Comparison of ENCODE assay signal across 9 cellular contexts in genomic region chr16:80932725-80933124, GRCh38.
DNase-seq lines count a peak whose midpoint lies in the region; ATAC-seq and TF ChIP-seq lines count a peak whose summit lies in the region.
"Had no signal": no experiment of that assay in that cellular context is flagged by ENCODE, and none has a peak within 500 bp of the region (broad histone marks: within the 10 kb centered on the region; RNA-seq: fewer than 3 reads in every experiment).

No MANE protein-coding gene starts in this region.

- H3K9me3 ChIP-seq in breast epithelium: no peaks in the 10 kb centered on the region
- H3K9me3 ChIP-seq in subcutaneous abdominal adipose tissue (ENCODE audit: control insufficient read depth in 5 of 5, low read length in 5 of 5): no peaks in the 10 kb centered on the region

- peak overlapping the region in 4 of 5 donors; percentile 49 to 72 (median 65) for H3K9ac ChIP-seq in subcutaneous abdominal adipose tissue (ENCODE audit: low read length in 5 of 5)

- H3K4me1 ChIP-seq in breast epithelium: peaks cover 0 to 4% of the 10 kb centered on the region in 2 donors
- H3K4me1 ChIP-seq in subcutaneous abdominal adipose tissue (ENCODE audit: control insufficient read depth in 5 of 5, insufficient read depth in 5 of 5, low read length in 5 of 5): peaks cover 2 to 21% (median 17%) of the 10 kb centered on the region in 5 donors

- no peaks in the 10 kb centered on the region for H3K36me3 ChIP-seq in breast epithelium
- no peaks in the 10 kb centered on the region for H3K36me3 ChIP-seq in kidney epithelial cell (ENCODE audit: control insufficient read depth, insufficient read depth, low read length)
- H3K36me3 ChIP-seq in subcutaneous abdominal adipose tissue (ENCODE audit: control insufficient read depth in 5 of 5, insufficient read depth in 5 of 5, low read length in 5 of 5): no peaks in the 10 kb centered on the region

- DNase-seq in NCI-H1417 (lab: John Stamatoyannopoulos, UW): peak in 2 of 3 experiments; percentile 70 to 79
- no peak for DNase-seq in NCI-H1417 treated with DMSO at 0.1 percent for 48 hours (lab: John Stamatoyannopoulos, UW)
- DNase-seq in breast epithelium (ENCODE audit: low spot score in 2 of 2): peak in 1 of 2 donors; percentile 22
- peak; percentile 53 for DNase-seq in kidney epithelial cell (ENCODE audit: low read depth)

- ATAC-seq in HG02870 (IDR thresholded peaks at IDR 0.05; ENCODE audit: unreplicated experiment): no peak
- no peak for ATAC-seq in HG03565 (IDR thresholded peaks at IDR 0.05; ENCODE audit: unreplicated experiment)
- ATAC-seq in HG03342 (IDR thresholded peaks at IDR 0.05; ENCODE audit: unreplicated experiment): no peak

- no peak for TF ChIP-seq POLR2A in breast epithelium (IDR thresholded peaks at IDR 0.05)

- H3K4me3 ChIP-seq in breast epithelium (peak overlapping the region; percentile 38 to 73 (median 54)), kidney epithelial cell (ENCODE audit: low read depth, low read length) (peak overlapping the region; percentile 31), subcutaneous abdominal adipose tissue (ENCODE audit: low read depth in 1 of 5, low read length in 5 of 5) (peak overlapping the region; percentile 55 to 69 (median 62))

- H3K27me3 ChIP-seq in breast epithelium (no peaks in the 10 kb centered on the region), kidney epithelial cell (ENCODE audit: control insufficient read depth, insufficient read depth, low read length) (no peaks in the 10 kb centered on the region), subcutaneous abdominal adipose tissue (ENCODE audit: control insufficient read depth in 5 of 5, insufficient read depth in 4 of 5, low read length in 5 of 5) (peaks cover 0 to 3% (median 0%) of the 10 kb centered on the region in 5 donors)

- TF ChIP-seq CTCF in breast epithelium (IDR thresholded peaks at IDR 0.05) (no peak), kidney epithelial cell (IDR thresholded peaks at IDR 0.05; ENCODE audit: insufficient read depth, low read length, poor library complexity, severe bottlenecking) (no peak)

- peak overlapping the region; percentile 69 to 91 for H3K27ac ChIP-seq in breast epithelium
- H3K27ac ChIP-seq in subcutaneous abdominal adipose tissue (ENCODE audit: low read depth, low read length): peak overlapping the region; percentile 87
- H3K27ac ChIP-seq: 22Rv1 had no signal

- intact Hi-C loops in breast epithelium (cut with DNase I; ENCODE audit: low total_unique reads): no loop called here
